Comparison of ENCODE assay signal across 1 cellular context in the genomic region with DNA sequence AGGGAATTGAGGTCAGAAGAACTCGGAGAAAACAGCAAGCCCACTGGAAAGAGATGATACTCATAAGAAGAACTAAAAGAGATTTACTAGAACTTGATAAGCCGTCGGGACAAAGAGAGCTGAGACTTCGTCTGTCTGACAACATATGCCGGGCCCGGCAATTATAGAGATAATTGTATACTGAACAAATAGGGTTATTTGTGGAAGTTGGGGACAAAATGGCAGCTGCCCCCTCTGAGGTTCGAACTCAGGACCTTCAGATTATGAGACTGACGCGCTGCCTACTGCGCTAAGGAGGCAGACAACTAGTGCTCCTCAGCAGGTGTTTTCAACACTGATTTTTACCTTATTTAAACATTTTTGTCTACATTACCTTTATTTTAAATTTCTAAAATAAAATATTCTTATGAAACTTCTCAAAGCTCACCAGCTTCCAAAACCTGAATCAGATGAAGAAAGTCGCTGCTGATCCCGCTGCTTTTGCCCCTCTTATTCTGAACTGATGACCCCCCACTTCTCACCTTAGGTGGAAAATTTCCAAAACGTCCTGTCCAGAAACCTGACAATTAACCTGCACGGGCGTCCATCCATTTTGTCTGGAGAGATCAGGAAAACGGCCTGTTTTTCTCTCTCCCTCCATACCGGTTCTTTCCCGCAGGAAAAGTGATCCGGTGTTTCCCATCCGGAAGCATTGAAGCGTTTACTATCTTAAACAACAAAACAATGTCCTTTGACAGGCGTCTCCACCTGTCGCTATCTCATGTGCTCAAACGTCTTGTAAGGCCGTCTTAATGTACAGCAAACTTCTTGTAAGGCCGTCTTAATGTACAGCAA.
TF ChIP-seq lines count a peak whose summit lies in the region.

No MANE protein-coding gene starts in this region.

TF ChIP-seq in K562, 482 proteins besides CTCF, POLR2A, EP300 and RAD21 (continued from another document):
- TF ChIP-seq ZNF398 (CRISPR knock-in tag; IDR thresholded peaks at IDR 0.05): no peak
- no peak for TF ChIP-seq ZFP1 (CRISPR knock-in tag; IDR thresholded peaks at IDR 0.05)
- no peak for TF ChIP-seq E2F8 (IDR thresholded peaks at IDR 0.05; ENCODE audit: low read depth, partially characterized antibody)
- no peak for TF ChIP-seq ZNF830 (CRISPR knock-in tag; IDR thresholded peaks at IDR 0.05)
- TF ChIP-seq NFRKB (IDR thresholded peaks at IDR 0.05; ENCODE audit: low read depth): 0 out of 2 replicates have a peak, but pooled peaks have one; percentile 19
- TF ChIP-seq HNRNPK (IDR thresholded peaks at IDR 0.05; ENCODE audit: low read depth, low read length, poor library complexity, severe bottlenecking): no peak
- no peak for TF ChIP-seq ZNF140 (CRISPR knock-in tag; IDR thresholded peaks at IDR 0.05)
- TF ChIP-seq PHB2 (IDR thresholded peaks at IDR 0.05; ENCODE audit: low read depth): no peak
- peak; percentile 25; the same call in 1 of the 2 replicates for TF ChIP-seq GATAD2A (IDR thresholded peaks at IDR 0.05)
- TF ChIP-seq ZNF407 (IDR thresholded peaks at IDR 0.05; ENCODE audit: low read depth): peak; percentile 76
- peak; percentile 80 for TF ChIP-seq ZBTB8A (IDR thresholded peaks at IDR 0.05; ENCODE audit: partially characterized antibody)
- no peak for TF ChIP-seq U2AF2 (optimal IDR thresholded peaks at IDR 0.05; ENCODE audit: low read depth, low read length)
- TF ChIP-seq IRF2 (CRISPR knock-in tag; IDR thresholded peaks at IDR 0.05): no peak
- TF ChIP-seq MTF1 (CRISPR knock-in tag; IDR thresholded peaks at IDR 0.05; ENCODE audit: borderline replicate concordance): no peak
- TF ChIP-seq KHSRP (IDR thresholded peaks at IDR 0.05): no peak
- TF ChIP-seq ZNF197 (CRISPR knock-in tag; IDR thresholded peaks at IDR 0.05; ENCODE audit: low read depth): 0 out of 2 replicates have a peak, but pooled peaks have one; percentile 29
- no peak for TF ChIP-seq SMAD2 (IDR thresholded peaks at IDR 0.05; ENCODE audit: low read depth, low read length)
- peak; percentile 21 to 35 for TF ChIP-seq AFF1 (IDR thresholded peaks at IDR 0.05; ENCODE audit: low read depth in 1 of 2, partially characterized antibody in 2 of 2)
- no peak for TF ChIP-seq CTBP1 (IDR thresholded peaks at IDR 0.05; ENCODE audit: borderline replicate concordance)
- TF ChIP-seq EZH2 (IDR thresholded peaks at IDR 0.05; ENCODE audit: borderline replicate concordance, low read depth, low read length): no peak
- TF ChIP-seq, protein P1, sequence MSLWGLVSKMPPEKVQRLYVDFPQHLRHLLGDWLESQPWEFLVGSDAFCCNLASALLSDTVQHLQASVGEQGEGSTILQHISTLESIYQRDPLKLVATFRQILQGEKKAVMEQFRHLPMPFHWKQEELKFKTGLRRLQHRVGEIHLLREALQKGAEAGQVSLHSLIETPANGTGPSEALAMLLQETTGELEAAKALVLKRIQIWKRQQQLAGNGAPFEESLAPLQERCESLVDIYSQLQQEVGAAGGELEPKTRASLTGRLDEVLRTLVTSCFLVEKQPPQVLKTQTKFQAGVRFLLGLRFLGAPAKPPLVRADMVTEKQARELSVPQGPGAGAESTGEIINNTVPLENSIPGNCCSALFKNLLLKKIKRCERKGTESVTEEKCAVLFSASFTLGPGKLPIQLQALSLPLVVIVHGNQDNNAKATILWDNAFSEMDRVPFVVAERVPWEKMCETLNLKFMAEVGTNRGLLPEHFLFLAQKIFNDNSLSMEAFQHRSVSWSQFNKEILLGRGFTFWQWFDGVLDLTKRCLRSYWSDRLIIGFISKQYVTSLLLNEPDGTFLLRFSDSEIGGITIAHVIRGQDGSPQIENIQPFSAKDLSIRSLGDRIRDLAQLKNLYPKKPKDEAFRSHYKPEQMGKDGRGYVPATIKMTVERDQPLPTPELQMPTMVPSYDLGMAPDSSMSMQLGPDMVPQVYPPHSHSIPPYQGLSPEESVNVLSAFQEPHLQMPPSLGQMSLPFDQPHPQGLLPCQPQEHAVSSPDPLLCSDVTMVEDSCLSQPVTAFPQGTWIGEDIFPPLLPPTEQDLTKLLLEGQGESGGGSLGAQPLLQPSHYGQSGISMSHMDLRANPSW (CRISPR knock-in tag; IDR thresholded peaks at IDR 0.05): no peak
- TF ChIP-seq ZNF133 (CRISPR knock-in tag; IDR thresholded peaks at IDR 0.05): no peak
- TF ChIP-seq ZNF586 (CRISPR knock-in tag; conservative IDR thresholded peaks at IDR 0.05): no peak
- peak; percentile 13; the same call in 1 of the 2 replicates for TF ChIP-seq NFE2 (IDR thresholded peaks at IDR 0.05; ENCODE audit: low read depth)
- no peak for TF ChIP-seq SP2 (IDR thresholded peaks at IDR 0.05; ENCODE audit: extremely low read depth, low read depth, low read length, poor library complexity, severe bottlenecking)
- peak; percentile 69; the same call in 1 of the 2 replicates for TF ChIP-seq SP1 (CRISPR knock-in tag; IDR thresholded peaks at IDR 0.05)
- peak; percentile 25; the same call in 1 of the 2 replicates for TF ChIP-seq GABPA (tag; conservative IDR thresholded peaks at IDR 0.05; ENCODE audit: low read depth)
